18 cellular contexts compared by ENCODE assay signal in genomic region chr20:22523499-22524392, GRCh38.
DNase-seq lines count a peak whose midpoint lies in the region; ATAC-seq, FAIRE-seq and TF ChIP-seq lines count a peak whose summit lies in the region.
"Had no signal": no experiment of that assay in that cellular context is flagged by ENCODE, and none has a peak within 500 bp of the region (broad histone marks: within the 10 kb centered on the region; RNA-seq: fewer than 3 reads in every experiment).

No MANE protein-coding gene starts in this region.

- H3K23ac ChIP-seq in mesendoderm (ENCODE audit: low read length), result no peak overlapping the region

- ATAC-seq in K562, result no peak
- peak; percentile 39 for ATAC-seq in aorta (ENCODE audit: low FRiP score)
- ATAC-seq in Right ventricle myocardium inferior, result no peak
- ATAC-seq: activated CD8-positive, alpha-beta T cell treated with anti-CD3 and anti-CD28 coated beads, Interleukin-2, amount 10 ng/mL, durations not matched to agents 7 days and 5 days; esophagus mucosa; GM12878; left ventricle myocardium superior; stimulated activated naive CD8-positive, alpha-beta T cell treated with anti-CD3 and anti-CD28 coated beads, Interleukin-15, amount 100 ng/mL, for 72 hours had no signal

- no peak overlapping the region for H2BK5ac ChIP-seq in mesendoderm (ENCODE audit: low read length)

- peak; percentile 37 for DNase-seq in NCI-H146 treated with DMSO at 0.1 percent for 48 hours (lab: John Stamatoyannopoulos, UW; ENCODE audit: unreplicated experiment)
- DNase-seq in K562 (ENCODE audit: extremely low read depth in 1 of 4, low spot score in 3 of 4), result no peak
- peak; percentile 71 for DNase-seq in mesendoderm
- DNase-seq in aorta, result no peak
- no peak for DNase-seq in effector CD8-positive, alpha-beta T cell (lab: John Stamatoyannopoulos, UW)
- no peak for DNase-seq in Right ventricle myocardium inferior (ENCODE audit: missing footprints)
- no peak for DNase-seq in RCC 7860 (ENCODE audit: low spot score)
- DNase-seq: activated CD8-positive, alpha-beta T cell treated with anti-CD3 and anti-CD28 coated beads, Interleukin-2, amount 10 ng/mL, durations not matched to agents 7 days and 5 days; activated naive CD8-positive, alpha-beta T cell treated with anti-CD3 and anti-CD28 coated beads, Interleukin-2, amount 10 ng/mL, durations not matched to agents 7 days and 5 days; AML-193; left ventricle myocardium superior; NCI-H187; NCI-H524; stimulated activated CD4-positive, alpha-beta T cell treated with anti-CD3 and anti-CD28 coated beads, Interleukin-1b, Interleukin-23, amount 100 ng/mL, for 48 hours; stimulated activated naive CD8-positive, alpha-beta T cell treated with anti-CD3 and anti-CD28 coated beads, Interleukin-15, amount 100 ng/mL, for 72 hours had no signal

- no peaks in the 10 kb centered on the region for H4K20me1 ChIP-seq in K562 (replicated peaks; ENCODE audit: control insufficient read depth, insufficient read depth, low read length)

- TF ChIP-seq POLR2A in K562 (conservative IDR thresholded peaks at IDR 0.05), result no peak

- no peaks in the 10 kb centered on the region for H3K79me2 ChIP-seq in K562 (ENCODE audit: control insufficient read depth, insufficient read depth, low read length)
- no peaks in the 10 kb centered on the region for H3K79me2 ChIP-seq in mesendoderm (ENCODE audit: control insufficient read depth, insufficient read depth, low read length)

- FAIRE-seq in K562 (lab: Jason Lieb, UNC) (no peak), RCC 7860 (lab: Jason Lieb, UNC) (no peak)
- FAIRE-seq: GM12878 had no signal

- no peak overlapping the region for H2BK15ac ChIP-seq in mesendoderm (replicated peaks; ENCODE audit: low read depth)

- H3K4me2 ChIP-seq in K562 (ENCODE audit: insufficient read depth, low read length) (no peak overlapping the region), mesendoderm (ENCODE audit: low read length) (no peak overlapping the region)

- H3K36me3 ChIP-seq in K562 (ENCODE audit: control insufficient read depth, insufficient read depth, low read length) (no peaks in the 10 kb centered on the region), mesendoderm (ENCODE audit: control insufficient read depth, insufficient read depth, low read length) (no peaks in the 10 kb centered on the region), aorta (ENCODE audit: control insufficient read depth in 1 of 2, insufficient read depth in 2 of 2, low read length in 1 of 2) (no peaks in the 10 kb centered on the region)
- H3K36me3 ChIP-seq: SJSA1 had no signal

- H3K4me3 ChIP-seq in K562, result no peak overlapping the region
- H3K4me3 ChIP-seq in mesendoderm (ENCODE audit: low read length), result no peak overlapping the region
- no peak overlapping the region for H3K4me3 ChIP-seq in aorta (ENCODE audit: low read length in 2 of 2)
- H3K4me3 ChIP-seq: GM12878, SJSA1 had no signal

- in situ Hi-C loops in K562 (cut with MboI), result no loop called here

- no peak overlapping the region for H4K8ac ChIP-seq in mesendoderm (ENCODE audit: low read depth, low read length)

- POLR2A ChIA-PET in K562 (lab: Yijun Ruan, JAX), result interaction anchor here (1.3 kb wide), 1 partner anchor 40 kb away, joined by 3 read pairs; no protein-coding TSS in a partner anchor

- WGBS in K562 (ENCODE audit: insufficient coverage, low coverage, missing lambda C conversion rate), result 26% methylated on average over 13 of the region's 15 CpGs
- no CpG with 5 or more reads among the region's 15 CpGs for WGBS in mesendoderm (ENCODE audit: extremely low coverage, insufficient coverage, low lambda C conversion rate)
- 66 to 69% methylated on average over 15 of the region's 15 CpGs for WGBS in aorta, 2 donors

- H4K5ac ChIP-seq in mesendoderm (ENCODE audit: low read length), result no peak overlapping the region

- H3K27ac ChIP-seq in K562 (ENCODE audit: extremely low read depth, low read depth, low read length) (no peak overlapping the region), mesendoderm (ENCODE audit: low read depth, low read length) (no peak overlapping the region), aorta (ENCODE audit: low read depth in 1 of 2, low read length in 2 of 2) (no peak overlapping the region)
- H3K27ac ChIP-seq: SJSA1 had no signal

- no peak overlapping the region for H2BK120ac ChIP-seq in mesendoderm (ENCODE audit: low read depth, low read length)

- no peak for TF ChIP-seq EP300 in K562 (IDR thresholded peaks at IDR 0.05; ENCODE audit: low read length)

- no peak overlapping the region for H3K18ac ChIP-seq in mesendoderm (ENCODE audit: low read length)

- peaks cover 0 to 4% of the 10 kb centered on the region in 2 experiments; a peak in 1 of 5 replicates for H3K27me3 ChIP-seq in K562 (ENCODE audit: control insufficient read depth in 2 of 2, insufficient read depth in 2 of 2, low read length in 2 of 2)
- H3K27me3 ChIP-seq in mesendoderm (ENCODE audit: insufficient read depth, low read length, poor library complexity), result no peaks in the 10 kb centered on the region
- peaks cover 0 to 2% of the 10 kb centered on the region in 2 donors for H3K27me3 ChIP-seq in aorta (ENCODE audit: control insufficient read depth in 1 of 2, insufficient read depth in 2 of 2, low read length in 1 of 2)
- H3K27me3 ChIP-seq: SJSA1 had no signal

- H3K4ac ChIP-seq in mesendoderm (ENCODE audit: low read depth, low read length), result no peak overlapping the region

- H3K9me3 ChIP-seq in K562 (replicated peaks; ENCODE audit: control insufficient read depth, insufficient read depth, low read depth, low read length), result no peaks in the 10 kb centered on the region
- H3K9me3 ChIP-seq in aorta (ENCODE audit: control insufficient read depth, low read length), result no peaks in the 10 kb centered on the region
- H3K9me3 ChIP-seq: SJSA1 had no signal

- no TSS peak for BruUV-seq in K562 (replicated peaks; lab: Mats Ljungman, UMichigan)

- peak overlapping the region; percentile 2 for H3K56ac ChIP-seq in mesendoderm (ENCODE audit: low read length)

- no peak for TF ChIP-seq RAD21 in K562 (CRISPR knock-in tag; conservative IDR thresholded peaks at IDR 0.05 in 1 of 2, IDR thresholded peaks at IDR 0.05 in 1 of 2)

- no peak overlapping the region for H2AK5ac ChIP-seq in mesendoderm (ENCODE audit: low read length)

- H3K79me1 ChIP-seq in mesendoderm (ENCODE audit: low read length), result no peaks in the 10 kb centered on the region

- no peak overlapping the region for H2AFZ ChIP-seq in K562 (ENCODE audit: low read depth, low read length)

- no peak for TF ChIP-seq CTCF in K562 (IDR thresholded peaks at IDR 0.05 in 2 of 3, conservative IDR thresholded peaks at IDR 0.05 in 1 of 3; ENCODE audit: insufficient read depth in 2 of 3, low read depth in 1 of 3, low read length in 3 of 3)

- no peaks in the 10 kb centered on the region; a peak in 2 of 5 replicates for H3K4me1 ChIP-seq in K562 (replicated peaks in 1 of 2; ENCODE audit: control insufficient read depth in 2 of 2, insufficient read depth in 2 of 2, low read length in 2 of 2)
- H3K4me1 ChIP-seq in mesendoderm (ENCODE audit: control insufficient read depth, low read depth, low read length), result peaks cover 2% of the 10 kb centered on the region
- no peaks in the 10 kb centered on the region for H3K4me1 ChIP-seq in aorta (ENCODE audit: control insufficient read depth in 1 of 2, insufficient read depth in 2 of 2, low read length in 2 of 2)
- H3K4me1 ChIP-seq: SJSA1 had no signal

- CTCF ChIA-PET in K562 (lab: Yijun Ruan, JAX; ENCODE audit: low intra/inter-chr PET ratio), result no interaction called here

- no peaks in the 10 kb centered on the region for H3K9me1 ChIP-seq in K562 (ENCODE audit: control insufficient read depth, insufficient read depth, low read length)

- no peak overlapping the region for H3K9ac ChIP-seq in K562 (ENCODE audit: insufficient read depth in 1 of 2, low read depth in 2 of 2, low read length in 2 of 2)
- no peak overlapping the region for H3K9ac ChIP-seq in mesendoderm (ENCODE audit: low read length)

- intact Hi-C loops in K562 (cut with micrococcal nuclease) (loop anchor here (10.0 kb wide), 1 partner anchor 61 kb away; the partner anchor contains the start of gene FOXA2), aorta (cut with DNase I) (no loop called here), Right ventricle myocardium inferior (cut with DNase I) (no loop called here)

TF ChIP-seq in K562, 482 proteins besides CTCF, POLR2A, EP300 and RAD21:
- TF ChIP-seq ZNF507 (tag; conservative IDR thresholded peaks at IDR 0.05) (no peak), CBFA2T3 (IDR thresholded peaks at IDR 0.05) (0 out of 2 replicates have a peak, but pooled peaks have one; percentile 13)

Comparison
In these comparisons a context has a peak if more than half of its experiments do, and no peak if none do; other contexts are left out.
1. DNase-seq: peak in NCI-H146 treated with DMSO at 0.1 percent for 48 hours (single experiment) and mesendoderm (single experiment); none in K562 (0 of 4), aorta (0 of 2), effector CD8-positive, alpha-beta T cell (single experiment), Right ventricle myocardium inferior (single experiment) and RCC 7860 (single experiment).